13 cellular contexts compared by ENCODE assay signal in the genomic region with DNA sequence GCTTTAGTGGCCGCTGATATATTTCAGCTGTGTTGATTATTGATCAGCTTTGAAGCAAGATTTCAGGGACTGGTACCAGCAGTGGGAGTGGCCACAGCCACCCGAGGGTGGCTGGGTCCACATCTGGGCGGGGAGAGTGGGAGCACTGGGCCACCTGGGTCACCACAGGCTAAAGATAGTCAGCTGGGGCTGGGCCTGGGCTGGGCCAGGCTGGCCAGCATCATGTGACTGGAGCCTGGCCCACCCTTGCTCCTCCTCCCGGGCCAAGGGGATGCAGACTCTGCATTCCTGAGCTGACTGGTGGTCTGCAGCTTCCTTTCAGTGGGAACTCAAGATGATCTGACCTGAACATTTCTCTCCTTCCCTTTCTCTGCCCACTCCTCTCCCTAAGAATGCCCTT. TPM values are rescaled to one million over a fixed set of nuclear protein-coding genes. Genes with fewer than 3 reads are reported as not detected.
DNase-seq lines count a peak whose midpoint lies in the region; ATAC-seq and TF ChIP-seq lines count a peak whose summit lies in the region.
"Had no signal": no experiment of that assay in that cellular context is flagged by ENCODE, and none has a peak within 500 bp of the region (broad histone marks: within the 10 kb centered on the region; RNA-seq: fewer than 3 reads in every experiment).

No MANE protein-coding gene starts in this region.

- H3K4me1 ChIP-seq in right cardiac atrium (ENCODE audit: control insufficient read depth, insufficient read depth, low read length) (peaks cover 51% of the 10 kb centered on the region), gastrocnemius medialis (peaks cover 81 to 92% of the 10 kb centered on the region in 2 donors)

- TF ChIP-seq CTCF in RWPE1 (conservative IDR thresholded peaks at IDR 0.05; ENCODE audit: low read depth) (no peak), gastrocnemius medialis (IDR thresholded peaks at IDR 0.05 in 4 of 5, conservative IDR thresholded peaks at IDR 0.05 in 1 of 5) (no peak), lower leg skin (IDR thresholded peaks at IDR 0.05) (no peak)

- H3K27me3 ChIP-seq in right cardiac atrium (ENCODE audit: control insufficient read depth, insufficient read depth), result no peaks in the 10 kb centered on the region
- no peaks in the 10 kb centered on the region for H3K27me3 ChIP-seq in gastrocnemius medialis
- H3K27me3 ChIP-seq: brain microvascular endothelial cell had no signal

- no peaks in the 10 kb centered on the region for H3K36me3 ChIP-seq in gastrocnemius medialis
- H3K36me3 ChIP-seq: brain microvascular endothelial cell had no signal

- ATAC-seq in GM18867 (IDR thresholded peaks at IDR 0.05; ENCODE audit: unreplicated experiment), result peak; percentile 43
- peak; percentile 30 to 38 for ATAC-seq in right cardiac atrium
- ATAC-seq in gastrocnemius medialis, result no peak
- ATAC-seq in HG02870 (IDR thresholded peaks at IDR 0.05; ENCODE audit: unreplicated experiment), result no peak
- no peak for ATAC-seq in GM19351 (IDR thresholded peaks at IDR 0.05; ENCODE audit: unreplicated experiment)
- ATAC-seq in GM18873 (IDR thresholded peaks at IDR 0.05; ENCODE audit: low FRiP score, unreplicated experiment), result no peak
- ATAC-seq: esophagus mucosa had no signal

- H3K9me3 ChIP-seq in right cardiac atrium (ENCODE audit: control insufficient read depth, low read length) (no peaks in the 10 kb centered on the region), gastrocnemius medialis (no peaks in the 10 kb centered on the region)

- POLR2A ChIA-PET in RWPE1 (lab: Yijun Ruan, JAX; ENCODE audit: low non-redundant PET), result no interaction called here

- H3K4me3 ChIP-seq in right cardiac atrium (ENCODE audit: low read length), result no peak overlapping the region
- no peak overlapping the region for H3K4me3 ChIP-seq in gastrocnemius medialis
- no peak overlapping the region for H3K4me3 ChIP-seq in lower leg skin (ENCODE audit: low read depth, poor library complexity, severe bottlenecking)

- TF ChIP-seq POLR2A in gastrocnemius medialis (IDR thresholded peaks at IDR 0.05) (no peak), lower leg skin (IDR thresholded peaks at IDR 0.05) (no peak)

- 54% methylated on average over 4 of the region's 4 CpGs for WGBS in right cardiac atrium
- WGBS in lower leg skin, 2 donors, result 56 to 58% methylated on average over 4 of the region's 4 CpGs

- CTCF ChIA-PET in RWPE1 (lab: Yijun Ruan, JAX), result interaction anchor here (1.2 kb wide), 1 partner anchor 132 kb away, joined by 4 read pairs; no protein-coding TSS in a partner anchor

- intact Hi-C loops in right cardiac atrium (cut with DNase I), result loop anchor here in 1 of 4 donors (10.0 kb wide), 1 partner anchor 98 kb away; no protein-coding TSS in a partner anchor
- intact Hi-C loops in gastrocnemius medialis (cut with DNase I; ENCODE audit: low total_unique reads), result no loop called here
- intact Hi-C loops in lower leg skin (cut with DNase I; ENCODE audit: low total_unique reads), result no loop called here

- H3K27ac ChIP-seq in RWPE1, result peak overlapping the region; percentile 43
- H3K27ac ChIP-seq in right cardiac atrium (ENCODE audit: low read length), result peak overlapping the region; percentile 47
- H3K27ac ChIP-seq in gastrocnemius medialis, result peak overlapping the region; percentile 75 to 81 (median 77)
- H3K27ac ChIP-seq: brain microvascular endothelial cell, parathyroid adenoma had no signal

- DNase-seq in RWPE1 (ENCODE audit: low spot score) (no peak), right cardiac atrium (peak in 2 of 3 donors; percentile 63 to 69), gastrocnemius medialis (no peak), lower leg skin (ENCODE audit: low spot score in 2 of 2) (no peak)
- DNase-seq: brain microvascular endothelial cell, NCI-H2029, T-helper 9 cell had no signal

- in situ Hi-C loops in gastrocnemius medialis (cut with MboI; ENCODE audit: low sequenced_read_pairs in 4 of 4), result no loop called here

RNA-seq across cellular contexts. Expression of a gene that starts 27.1 kb away (rescaled TPM):
- 100 to 1,000 TPM; 119 to 130 (median 124) TPM for total RNA-seq in right cardiac atrium
- polyA plus RNA-seq in right cardiac atrium, result 43.9 TPM
- total RNA-seq in gastrocnemius medialis, result 100 to 1,000 TPM in 3 of 4 donors, 10 to 100 TPM in 1; 77.8 to 125 (median 119) TPM
- total RNA-seq in lower leg skin, result 100 to 1,000 TPM in 3 of 4 donors, 10 to 100 TPM in 1; 96.0 to 115 (median 104) TPM

Comparison
In these comparisons a context has a peak if more than half of its experiments do, and no peak if none do; other contexts are left out.
1. ATAC-seq: peak in GM18867 (single experiment) and right cardiac atrium (2 of 2); none in gastrocnemius medialis (0 of 2), HG02870 (single experiment), GM19351 (single experiment) and GM18873 (single experiment).
2. DNase-seq: peak in right cardiac atrium (2 of 3); none in RWPE1 (single experiment), gastrocnemius medialis (0 of 2) and lower leg skin (0 of 2).
3. Peak in every context shown above with its lines, with median percentiles within 50 percentile points of each other: H3K27ac ChIP-seq.